30 cellular contexts compared by ENCODE assay signal in genomic region chr4:86058621-86059020, GRCh38.
"Had no signal": no experiment of that assay in that cellular context is flagged by ENCODE, and none has a peak within 500 bp of the region (broad histone marks: within the 10 kb centered on the region; RNA-seq: fewer than 3 reads in every experiment).

No MANE protein-coding gene starts in this region.

- H3K36me3 Mint-ChIP-seq: naive thymus-derived CD4-positive, alpha-beta T cell; natural killer cell; stimulated activated memory B cell treated with anti-CD40 and anti-IgM and Interleukin-4, amounts not matched to agents 10 μg/mL and 1 μg/mL and 100 μg/mL, for 72 hours; type B pancreatic cell had no signal

- H3K9me3 ChIP-seq: pancreas, psoas muscle, right lobe of liver, spleen, suprapubic skin, testis, tibial artery, transverse colon, upper lobe of right lung, uterus had no signal

- H3K27ac ChIP-seq: neural progenitor cell, pancreas, psoas muscle, right lobe of liver, spleen, suprapubic skin, testis, tibial artery, transverse colon, upper lobe of right lung, uterus had no signal

- H3K9me3 Mint-ChIP-seq: nephron; neural progenitor cell; stimulated activated memory B cell treated with anti-CD40 and anti-IgM and Interleukin-4, amounts not matched to agents 10 μg/mL and 1 μg/mL and 100 μg/mL, for 72 hours; type B pancreatic cell had no signal

- H3K4me1 ChIP-seq: pancreas, psoas muscle, right lobe of liver, spleen, suprapubic skin, testis, tibial artery, transverse colon, upper lobe of right lung, uterus had no signal

- H3K4me2 ChIP-seq: neural progenitor cell, smooth muscle cell had no signal

- H3K36me3 ChIP-seq: pancreas, right lobe of liver, spleen, suprapubic skin, tibial artery, transverse colon, upper lobe of right lung, uterus had no signal

- H3K27me3 ChIP-seq: neural progenitor cell, pancreas, right lobe of liver, spleen, suprapubic skin, testis, transverse colon, upper lobe of right lung, uterus had no signal

- FAIRE-seq: pancreas had no signal

- H3K4me1 Mint-ChIP-seq: naive thymus-derived CD4-positive, alpha-beta T cell; natural killer cell; stimulated activated memory B cell treated with anti-CD40 and anti-IgM and Interleukin-4, amounts not matched to agents 10 μg/mL and 1 μg/mL and 100 μg/mL, for 72 hours; stimulated activated naive CD8-positive, alpha-beta T cell treated with anti-CD3 and anti-CD28 coated beads, Interleukin-15, amount 100 ng/mL, for 72 hours had no signal

- H3K4me3 ChIP-seq: neural progenitor cell, pancreas, psoas muscle, right lobe of liver, smooth muscle cell, spleen, suprapubic skin, testis, tibial artery, transverse colon, upper lobe of right lung, uterus had no signal

- DNase-seq: naive thymus-derived CD4-positive, alpha-beta T cell; natural killer cell; occipital lobe; pancreas; posterior cingulate gyrus; psoas muscle; right cardiac atrium; right lobe of liver; spleen; stimulated activated CD4-positive, alpha-beta T cell treated with anti-CD3 and anti-CD28 coated beads, Interleukin-12 subunit alpha, Interleukin-12 subunit beta, amount 100 ng/mL, for 4 hours; stimulated activated CD4-positive, alpha-beta T cell treated with anti-CD3 and anti-CD28 coated beads, Interleukin-1b, Interleukin-23, amount 100 ng/mL, for 48 hours; stimulated activated CD4-positive, alpha-beta T cell treated with anti-CD3 and anti-CD28 coated beads, Interleukin-4, amount 100 ng/mL, for 1 hour; stimulated activated CD4-positive, alpha-beta T cell treated with anti-CD3 and anti-CD28 coated beads, Interleukin-4, amount 100 ng/mL, for 4 hours; stimulated activated CD8-positive, alpha-beta memory T cell treated with anti-CD3 and anti-CD28 coated beads, Interleukin-4, amount 100 ng/mL, for 48 hours; stimulated activated naive CD4-positive, alpha-beta T cell; stimulated activated naive CD8-positive, alpha-beta T cell treated with anti-CD3 and anti-CD28 coated beads, Interleukin-15, amount 100 ng/mL, for 72 hours; stimulated activated naive CD8-positive, alpha-beta T cell treated with anti-CD3 and anti-CD28 coated beads, Interleukin-15, Interleukin-2, amounts not matched to agents 100 U/mL and 50 U/mL, for 24 hours; substantia nigra; testis; tibial artery; transverse colon; upper lobe of right lung; uterus had no signal

- H3K27ac Mint-ChIP-seq: naive thymus-derived CD4-positive, alpha-beta T cell; natural killer cell; neural progenitor cell; progenitor cell of endocrine pancreas; stimulated activated memory B cell treated with anti-CD40 and anti-IgM and Interleukin-4, amounts not matched to agents 10 μg/mL and 1 μg/mL and 100 μg/mL, for 72 hours; stimulated activated naive CD8-positive, alpha-beta T cell treated with anti-CD3 and anti-CD28 coated beads, Interleukin-15, amount 100 ng/mL, for 72 hours; type B pancreatic cell had no signal

- H2AFZ ChIP-seq: neural progenitor cell had no signal

- H3K27me3 Mint-ChIP-seq: progenitor cell of endocrine pancreas; stimulated activated naive CD8-positive, alpha-beta T cell treated with anti-CD3 and anti-CD28 coated beads, Interleukin-15, amount 100 ng/mL, for 72 hours; type B pancreatic cell had no signal

- H3K9ac ChIP-seq: neural progenitor cell had no signal

- H3K4me3 Mint-ChIP-seq: naive thymus-derived CD4-positive, alpha-beta T cell; natural killer cell; nephron; neural progenitor cell; stimulated activated memory B cell treated with anti-CD40 and anti-IgM and Interleukin-4, amounts not matched to agents 10 μg/mL and 1 μg/mL and 100 μg/mL, for 72 hours; stimulated activated naive CD8-positive, alpha-beta T cell treated with anti-CD3 and anti-CD28 coated beads, Interleukin-15, amount 100 ng/mL, for 72 hours; type B pancreatic cell had no signal
